Comparison of ENCODE assay signal across 31 cellular contexts in genomic region chr1:36847761-36848160, GRCh38.
DNase-seq lines count a peak whose midpoint lies in the region; ATAC-seq lines count a peak whose summit lies in the region.
"Had no signal": no experiment of that assay in that cellular context is flagged by ENCODE, and none has a peak within 500 bp of the region (broad histone marks: within the 10 kb centered on the region; RNA-seq: fewer than 3 reads in every experiment).

No MANE protein-coding gene starts in this region.

- no peak for ATAC-seq in HG03432 (IDR thresholded peaks at IDR 0.05; ENCODE audit: unreplicated experiment)
- ATAC-seq: activated CD4-positive, CD25-positive, alpha-beta regulatory T cell treated with anti-CD3 and anti-CD28 coated beads, Interleukin-2, amount 50 U/mL, for 24 hours; activated T-helper 17 cell treated with anti-CD3 and anti-CD28 coated beads, Interleukin-2, amount 50 U/mL, for 72 hours; gastrocnemius medialis; stimulated activated memory B cell treated with anti-CD40 and anti-IgM and Interleukin-4, amounts not matched to agents 10 μg/mL and 1 μg/mL and 100 μg/mL, for 72 hours had no signal

- no peaks in the 10 kb centered on the region for H3K9me3 ChIP-seq in iPS-18a (ENCODE audit: control insufficient read depth, low read depth, low read length)
- H3K9me3 ChIP-seq: BLaER1 treated with 17β-estradiol and CSF1 and Interleukin-3, amounts not matched to agents 10 nM and 100 nM; gastrocnemius medialis; left ventricle myocardium inferior; SJSA1; suprapubic skin had no signal

- no peak overlapping the region for H3K27ac ChIP-seq in iPS-18a (ENCODE audit: low read length)
- H3K27ac ChIP-seq: BLaER1 treated with 17β-estradiol and CSF1 and Interleukin-3, amounts not matched to agents 10 nM and 100 nM; gastrocnemius medialis; hepatocyte; left ventricle myocardium inferior; SJSA1; suprapubic skin had no signal

- no peaks in the 10 kb centered on the region for H3K27me3 ChIP-seq in iPS-18a (ENCODE audit: control insufficient read depth, insufficient read depth, low read length)
- H3K27me3 ChIP-seq: BLaER1 treated with 17β-estradiol and CSF1 and Interleukin-3, amounts not matched to agents 10 nM and 100 nM had no signal

- DNase-seq in DMS 273 treated with DMSO at 0.1 percent for 48 hours (lab: John Stamatoyannopoulos, UW) (peak; percentile 80), NCI-H1694 (lab: John Stamatoyannopoulos, UW) (peak; percentile 92), NCI-H69 (lab: John Stamatoyannopoulos, UW) (peak; percentile 91), HPDE6-E6E7 (ENCODE audit: extremely low spot score) (no peak), HK-2 (ENCODE audit: unreplicated experiment) (no peak), OCI-M2 (lab: John Stamatoyannopoulos, UW; ENCODE audit: unreplicated experiment) (no peak)
- DNase-seq: activated CD4-positive, alpha-beta memory T cell treated with anti-CD3 and anti-CD28 coated beads for 36 hours; activated CD8-positive, alpha-beta memory T cell treated with anti-CD3 and anti-CD28 coated beads, Interleukin-2, amount 50 U/mL, for 4 hours; activated naive CD8-positive, alpha-beta T cell treated with anti-CD3 and anti-CD28 coated beads for 36 hours; aorta; COR-L47; DND-41; gastrocnemius medialis; HFFc6; islet precursor cell; left ventricle myocardium inferior; MV-4-11; naive B cell; NCI-H2029; nucleus accumbens; stimulated activated CD4-positive, alpha-beta T cell treated with anti-CD3 and anti-CD28 coated beads, Interleukin-4, amount 100 ng/mL, for 4 hours; T-helper 1 cell had no signal

- H3K9ac ChIP-seq in iPS-18a (ENCODE audit: low read length): no peak overlapping the region
- H3K9ac ChIP-seq: BLaER1 treated with 17β-estradiol and CSF1 and Interleukin-3, amounts not matched to agents 10 nM and 100 nM had no signal

- no peaks in the 10 kb centered on the region for H3K36me3 ChIP-seq in iPS-18a (ENCODE audit: control insufficient read depth, low read depth, low read length)
- H3K36me3 ChIP-seq: BLaER1 treated with 17β-estradiol and CSF1 and Interleukin-3, amounts not matched to agents 10 nM and 100 nM; gastrocnemius medialis; left ventricle myocardium inferior; SJSA1; suprapubic skin had no signal

- H3K4me3 ChIP-seq in iPS-18a (ENCODE audit: low read length): peak overlapping the region; percentile 25
- H3K4me3 ChIP-seq: BLaER1 treated with 17β-estradiol and CSF1 and Interleukin-3, amounts not matched to agents 10 nM and 100 nM; gastrocnemius medialis; hepatocyte; left ventricle myocardium inferior; SJSA1; suprapubic skin had no signal

- peaks cover 22% of the 10 kb centered on the region for H3K4me1 ChIP-seq in iPS-18a (ENCODE audit: control insufficient read depth, low read depth, low read length)
- H3K4me1 ChIP-seq: gastrocnemius medialis, left ventricle myocardium inferior, SJSA1, suprapubic skin had no signal

Comparison
In these comparisons a context has a peak if more than half of its experiments do, and no peak if none do; other contexts are left out.
1. DNase-seq: peak in DMS 273 treated with DMSO at 0.1 percent for 48 hours (single experiment), NCI-H1694 (single experiment) and NCI-H69 (single experiment); none in HPDE6-E6E7 (single experiment), HK-2 (single experiment) and OCI-M2 (single experiment).